In genomic region chr7:130893441-130893894, GRCh38 we compare ENCODE assay signal across 10 cellular contexts.
A peak's percentile ranks its signal among the peaks of the same experiment; 100 is the strongest.
DNase-seq lines count a peak whose midpoint lies in the region; ATAC-seq and TF ChIP-seq lines count a peak whose summit lies in the region.
"Had no signal": no experiment of that assay in that cellular context is flagged by ENCODE, and none has a peak within 500 bp of the region (broad histone marks: within the 10 kb centered on the region; RNA-seq: fewer than 3 reads in every experiment).

No MANE protein-coding gene starts in this region.

- H2BK15ac ChIP-seq in H9 (ENCODE audit: low read depth, low read length) = no peak overlapping the region

- no peak overlapping the region for H4K91ac ChIP-seq in H9 (ENCODE audit: insufficient read length, low read depth, low read length)

- no peak overlapping the region for H4K5ac ChIP-seq in H9 (ENCODE audit: insufficient read length, low read depth, low read length)

- H4K20me1 ChIP-seq in H9 (ENCODE audit: control insufficient read depth, insufficient read depth, insufficient read length) = no peaks in the 10 kb centered on the region

- H3K27me3 Mint-ChIP-seq in H9 (ENCODE audit: low read depth) = no peaks in the 10 kb centered on the region
- H3K27me3 Mint-ChIP-seq: T-cell had no signal

- no peak overlapping the region; a peak in 1 of 7 replicates for H3K27ac Mint-ChIP-seq in H9

- TF ChIP-seq CTCF in H9 (conservative IDR thresholded peaks at IDR 0.05) = no peak

- H2AK5ac ChIP-seq in H9 (ENCODE audit: insufficient read length, low read length) = no peak overlapping the region

- H3K9ac ChIP-seq in skeletal muscle satellite cell (ENCODE audit: low read depth, low read length) = peak overlapping the region; percentile 44
- no peak overlapping the region for H3K9ac ChIP-seq in H9 (ENCODE audit: extremely low read depth, insufficient read length, low read length)

- no peak overlapping the region for H2BK20ac ChIP-seq in H9 (ENCODE audit: low read depth, low read length, poor library complexity, severe bottlenecking)

- peaks cover 32 to 37% of the 10 kb centered on the region in 2 experiments for H3K4me1 Mint-ChIP-seq in H9

- no peak overlapping the region for H2BK12ac ChIP-seq in H9 (ENCODE audit: insufficient read length, low read depth, low read length)

- H3K27ac ChIP-seq in H9 (ENCODE audit: insufficient read length, low read depth, low read length) = no peak overlapping the region

- peaks cover 0 to 4% (median 0%) of the 10 kb centered on the region in 3 experiments; a peak in 3 of 7 replicates for H3K36me3 Mint-ChIP-seq in H9 (ENCODE audit: insufficient read depth in 1 of 3, low read depth in 3 of 3)

- no peak overlapping the region for H2BK5ac ChIP-seq in H9 (ENCODE audit: insufficient read length, low read length)

- H3K4me3 Mint-ChIP-seq in H9 = no peak overlapping the region

- H3K79me1 ChIP-seq in H9 (ENCODE audit: insufficient read depth, low read depth, low read length, poor library complexity, severe bottlenecking) = no peaks in the 10 kb centered on the region

- intact Hi-C loops in left colon (cut with DNase I, micrococcal nuclease) = loop anchor here in 1 of 2 donors (10.0 kb wide), 1 partner anchor 111 kb away; no protein-coding TSS in a partner anchor

- no peak overlapping the region for H2BK120ac ChIP-seq in H9 (ENCODE audit: low read depth, low read length, poor library complexity, severe bottlenecking)

- no peak overlapping the region for H3K14ac ChIP-seq in H9 (ENCODE audit: insufficient read depth, low read length)

- H3K18ac ChIP-seq in H9 (ENCODE audit: insufficient read length, low read depth, low read length) = no peak overlapping the region

- no peak overlapping the region for H2AFZ ChIP-seq in H9 (ENCODE audit: low read length)

- no peak overlapping the region for H3K23ac ChIP-seq in H9 (ENCODE audit: insufficient read length, low read depth, low read length)

- H3K56ac ChIP-seq in H9 (ENCODE audit: insufficient read length, low read depth, low read length) = no peak overlapping the region

- H3K4me3 ChIP-seq in skeletal muscle satellite cell (ENCODE audit: low read length) = no peak overlapping the region

- H3T11ph ChIP-seq in H9 (ENCODE audit: low read length) = no peak overlapping the region

- WGBS in H9 (ENCODE audit: extremely low coverage, insufficient read length, low lambda C conversion rate) = no CpG with 5 or more reads among the region's 7 CpGs

- no peaks in the 10 kb centered on the region for H3K79me2 ChIP-seq in H9 (ENCODE audit: insufficient read depth, low read length)

- no peaks in the 10 kb centered on the region for H3K23me2 ChIP-seq in H9 (ENCODE audit: insufficient read length, low read depth, low read length, poor library complexity, severe bottlenecking)

- no peak overlapping the region for H3K4me2 ChIP-seq in skeletal muscle satellite cell (ENCODE audit: low read length)
- no peak overlapping the region for H3K4me2 ChIP-seq in H9 (ENCODE audit: insufficient read depth, insufficient read length, low read length)

- peak; percentile 77 for DNase-seq in ELR (ENCODE audit: low read depth)
- DNase-seq in activated CD8-positive, alpha-beta memory T cell treated with anti-CD3 and anti-CD28 coated beads, Interleukin-2, amount 50 U/mL, for 48 hours = peak; percentile 50
- DNase-seq in globus pallidus (ENCODE audit: low spot score) = peak; percentile 74
- DNase-seq in H9 = no peak
- DNase-seq in left colon = no peak
- no peak for DNase-seq in stimulated activated CD4-positive, alpha-beta T cell treated with anti-CD3 and anti-CD28 coated beads, Interleukin-4, amount 100 ng/mL, for 24 hours
- DNase-seq in activated CD4-positive, alpha-beta T cell treated with anti-CD3 and anti-CD28 coated beads for 4 hours = no peak
- DNase-seq: KG1, T-cell had no signal

- H3K27me3 ChIP-seq in skeletal muscle satellite cell (ENCODE audit: control insufficient read depth, insufficient read depth, low read length) = no peaks in the 10 kb centered on the region
- no peaks in the 10 kb centered on the region for H3K27me3 ChIP-seq in H9 (ENCODE audit: insufficient read depth, low read length)

- peaks cover 81% of the 10 kb centered on the region for H3K36me3 ChIP-seq in skeletal muscle satellite cell (ENCODE audit: insufficient read depth, low read length)

- H3K9me3 Mint-ChIP-seq in H9 = no peaks in the 10 kb centered on the region
- H3K9me3 Mint-ChIP-seq: T-cell had no signal

- no peak overlapping the region for H4K8ac ChIP-seq in H9 (replicated peaks; ENCODE audit: insufficient read length, low read depth, low read length)

- H3K4me1 ChIP-seq in skeletal muscle satellite cell (ENCODE audit: control insufficient read depth, insufficient read depth, low read length) (peaks cover 92% of the 10 kb centered on the region), H9 (ENCODE audit: insufficient read depth, low read length) (no peaks in the 10 kb centered on the region)

- H3K9me3 ChIP-seq in skeletal muscle satellite cell (replicated peaks; ENCODE audit: low read length) (no peaks in the 10 kb centered on the region), H9 (ENCODE audit: control insufficient read depth, low read depth, low read length) (no peaks in the 10 kb centered on the region)

- no peak overlapping the region for H3K4ac ChIP-seq in H9 (ENCODE audit: low read depth, low read length)

- no peak for ATAC-seq in left colon
- ATAC-seq: T-cell had no signal

Comparison
In these comparisons a context has a peak if more than half of its experiments do, and no peak if none do; other contexts are left out.
1. DNase-seq: peak in ELR (single experiment), activated CD8-positive, alpha-beta memory T cell treated with anti-CD3 and anti-CD28 coated beads, Interleukin-2, amount 50 U/mL, for 48 hours (single experiment) and globus pallidus (single experiment); none in H9 (single experiment), left colon (0 of 2), stimulated activated CD4-positive, alpha-beta T cell treated with anti-CD3 and anti-CD28 coated beads, Interleukin-4, amount 100 ng/mL, for 24 hours (single experiment) and activated CD4-positive, alpha-beta T cell treated with anti-CD3 and anti-CD28 coated beads for 4 hours (0 of 2).